ENCODE assay signal across 1 cellular context in genomic region chr4:75671802-75672421, GRCh38.
A peak's percentile ranks its signal among the peaks of the same experiment; 100 is the strongest.
TF ChIP-seq lines count a peak whose summit lies in the region.

No MANE protein-coding gene starts in this region.

TF ChIP-seq in H1, 55 proteins besides CTCF, POLR2A, EP300 and RAD21:
- TF ChIP-seq CTBP2 (IDR thresholded peaks at IDR 0.05; ENCODE audit: borderline replicate concordance, insufficient read depth, insufficient read length, low read length) (no peak), CEBPB (IDR thresholded peaks at IDR 0.05; ENCODE audit: low read depth, low read length) (no peak), FOSL1 (IDR thresholded peaks at IDR 0.05; ENCODE audit: insufficient read depth, low read depth, low read length) (no peak), BCL11A (IDR thresholded peaks at IDR 0.05; ENCODE audit: low read depth in 2 of 2, low read length in 2 of 2) (no peak), SAP30 (IDR thresholded peaks at IDR 0.05; ENCODE audit: insufficient read depth, insufficient replicate concordance, low read length) (peak; percentile 14), CBX8 (IDR thresholded peaks at IDR 0.05; ENCODE audit: borderline replicate concordance, low read depth, low read length) (no peak)
